1 cellular context compared by ENCODE assay signal in genomic region chr1:224457782-224458144, GRCh38.
TF ChIP-seq lines count a peak whose summit lies in the region.

No MANE protein-coding gene starts in this region.

TF ChIP-seq in GM23338, 12 proteins besides CTCF, POLR2A, EP300 and RAD21 (continued from another document):
- TF ChIP-seq CREB1 (CRISPR knock-in tag; IDR thresholded peaks at IDR 0.05; ENCODE audit: low read depth), result no peak
TF ChIP-seq in GM23338: peak in this region for 0.
